ENCODE assay signal across 24 cellular contexts in genomic region chr21:27741736-27742135, GRCh38.
DNase-seq lines count a peak whose midpoint lies in the region; ATAC-seq, FAIRE-seq and TF ChIP-seq lines count a peak whose summit lies in the region.
"Had no signal": no experiment of that assay in that cellular context is flagged by ENCODE, and none has a peak within 500 bp of the region (broad histone marks: within the 10 kb centered on the region; RNA-seq: fewer than 3 reads in every experiment).

No MANE protein-coding gene starts in this region.

- H3K79me2 ChIP-seq in HepG2 (ENCODE audit: insufficient read depth, low read length): no peaks in the 10 kb centered on the region

- H3K4me3 ChIP-seq in liver (ENCODE audit: low read depth in 1 of 3, low read length in 3 of 3): no peak overlapping the region
- H3K4me3 ChIP-seq in HepG2 (replicated peaks in 1 of 3; ENCODE audit: insufficient read depth in 1 of 3, low read depth in 2 of 3, low read length in 3 of 3): no peak overlapping the region
- no peak overlapping the region for H3K4me3 ChIP-seq in upper lobe of left lung
- H3K4me3 ChIP-seq: A549, MG63 had no signal

- H3K4me1 ChIP-seq in liver (ENCODE audit: control insufficient read depth in 4 of 4, insufficient read depth in 4 of 4, low read length in 3 of 4): no peaks in the 10 kb centered on the region
- H3K4me1 ChIP-seq in HepG2 (ENCODE audit: insufficient read depth, low read length): no peaks in the 10 kb centered on the region
- H3K4me1 ChIP-seq in upper lobe of left lung: peaks cover 0 to 3% (median 0%) of the 10 kb centered on the region in 4 donors
- H3K4me1 ChIP-seq: A549, BE2C had no signal

- H3K4me2 ChIP-seq in HepG2 (ENCODE audit: low read depth, low read length): no peak overlapping the region
- H3K4me2 ChIP-seq: A549 had no signal

- no peak for FAIRE-seq in HepG2 (lab: Jason Lieb, UNC)
- FAIRE-seq: A549, GM12891, GM19239 had no signal

- DNase-seq in HepG2 (ENCODE audit: low spot score) (no peak), fibroblast of gingiva (ENCODE audit: low read depth) (peak; percentile 77), left lobe of liver (ENCODE audit: low spot score) (no peak), upper lobe of left lung (no peak)
- DNase-seq: BE2C; CD8-positive, alpha-beta memory T cell; DMS 273 treated with DMSO at 0.1 percent for 48 hours; DMS79 treated with DMSO at 0.1 percent for 48 hours; GF-D8; KBM-7; MG63; NCI-H1417; NCI-H1694; NCI-H2029 treated with DMSO at 0.1 percent for 48 hours; NCI-H446 treated with DMSO at 0.1 percent for 48 hours; NCI-H526; RPMI8226; SHP77 treated with DMSO at 0.1 percent for 48 hours had no signal

- H3K36me3 ChIP-seq in liver (ENCODE audit: control insufficient read depth in 4 of 4, insufficient read depth in 3 of 4, low read depth in 1 of 4, low read length in 3 of 4): no peaks in the 10 kb centered on the region
- H3K36me3 ChIP-seq in HepG2 (replicated peaks in 1 of 2; ENCODE audit: control insufficient read depth in 1 of 2, insufficient read depth in 2 of 2, low read length in 2 of 2): no peaks in the 10 kb centered on the region
- no peaks in the 10 kb centered on the region for H3K36me3 ChIP-seq in upper lobe of left lung
- H3K36me3 ChIP-seq: BE2C, MG63 had no signal

- H2AFZ ChIP-seq in HepG2 (ENCODE audit: low read length): no peak overlapping the region

- ATAC-seq in HepG2 (no peak), left lobe of liver (peak; percentile 74), HG03196 (IDR thresholded peaks at IDR 0.05; ENCODE audit: unreplicated experiment) (no peak), GM18858 (IDR thresholded peaks at IDR 0.05; ENCODE audit: unreplicated experiment) (no peak), upper lobe of left lung (ENCODE audit: low FRiP score in 2 of 2) (no peak)
- ATAC-seq: A549 had no signal

- no peak for TF ChIP-seq RAD21 in liver (IDR thresholded peaks at IDR 0.05)
- TF ChIP-seq RAD21 in HepG2 (CRISPR knock-in tag; IDR thresholded peaks at IDR 0.05): no peak

- H3K9me3 ChIP-seq in liver (ENCODE audit: control insufficient read depth in 4 of 4, low read length in 3 of 4) (no peaks in the 10 kb centered on the region), HepG2 (ENCODE audit: low read length) (peaks cover 85% of the 10 kb centered on the region), upper lobe of left lung (no peaks in the 10 kb centered on the region)
- H3K9me3 ChIP-seq: A549, BE2C had no signal

- in situ Hi-C loops in HepG2 (cut with HindIII; ENCODE audit: extremely low pct_ligation_motif_present, low pct_unique_long_range_greater_than_20kb): no loop called here

- H3K27me3 ChIP-seq in liver (ENCODE audit: control insufficient read depth in 4 of 4, insufficient read depth in 4 of 4, low read length in 3 of 4) (no peaks in the 10 kb centered on the region), HepG2 (ENCODE audit: control insufficient read depth in 1 of 2, insufficient read depth in 2 of 2, low read length in 2 of 2) (no peaks in the 10 kb centered on the region), upper lobe of left lung (no peaks in the 10 kb centered on the region)
- H3K27me3 ChIP-seq: BE2C, MG63 had no signal

- H3K27ac ChIP-seq in liver (ENCODE audit: low read depth in 1 of 2, low read length in 2 of 2): no peak overlapping the region
- H3K27ac ChIP-seq in HepG2 (ENCODE audit: extremely low read length, insufficient read depth, low read length): no peak overlapping the region
- H3K27ac ChIP-seq in upper lobe of left lung: no peak overlapping the region
- H3K27ac ChIP-seq: A549 had no signal

- TF ChIP-seq EP300 in HepG2 (IDR thresholded peaks at IDR 0.05; ENCODE audit: low read depth in 2 of 2, low read length in 2 of 2) (no peak), HepG2 (CRISPR knock-in tag; IDR thresholded peaks at IDR 0.05; ENCODE audit: borderline replicate concordance) (no peak), upper lobe of left lung (IDR thresholded peaks at IDR 0.05) (no peak)

- H4K20me1 ChIP-seq in HepG2 (ENCODE audit: insufficient read depth, low read length): no peaks in the 10 kb centered on the region

- no TSS peak for BruUV-seq in HepG2 (replicated peaks; lab: Mats Ljungman, UMichigan)

- CTCF ChIA-PET in HepG2 (lab: Yijun Ruan, JAX; ENCODE audit: low intra/inter-chr PET ratio, low total read pairs): no interaction called here

- TF ChIP-seq CTCF in liver (IDR thresholded peaks at IDR 0.05; ENCODE audit: low read depth, low read length, missing input control) (no peak), HepG2 (CRISPR knock-in tag; IDR thresholded peaks at IDR 0.05) (no peak), upper lobe of left lung (IDR thresholded peaks at IDR 0.05) (no peak)

- POLR2A ChIA-PET in HepG2 (lab: Yijun Ruan, JAX): no interaction called here

- H3K9ac ChIP-seq in liver (ENCODE audit: low read depth in 1 of 2, low read length in 2 of 2) (no peak overlapping the region), HepG2 (ENCODE audit: insufficient read depth, low read depth, low read length) (no peak overlapping the region)

- TF ChIP-seq POLR2A in HepG2 (IDR thresholded peaks at IDR 0.05; ENCODE audit: insufficient read depth in 1 of 2, low read depth in 2 of 2, low read length in 2 of 2) (no peak), upper lobe of left lung (IDR thresholded peaks at IDR 0.05) (no peak)

- WGBS in liver: 81% methylated on average over 2 of the region's 2 CpGs
- WGBS in HepG2 (ENCODE audit: low lambda C conversion rate): 0% methylated on average over 2 of the region's 2 CpGs
- 61 to 66% methylated on average over 2 of the region's 2 CpGs for WGBS in upper lobe of left lung, 2 donors

- intact Hi-C loops in HepG2 (cut with micrococcal nuclease; ENCODE audit: unreplicated experiment): no loop called here

TF ChIP-seq in liver, 16 proteins besides CTCF, POLR2A, EP300 and RAD21:
- no peak for TF ChIP-seq YY1 (IDR thresholded peaks at IDR 0.05)
- TF ChIP-seq ATF3 (IDR thresholded peaks at IDR 0.05): no peak
- TF ChIP-seq MAX (IDR thresholded peaks at IDR 0.05): peak; percentile 4
- TF ChIP-seq HNF4A (conservative IDR thresholded peaks at IDR 0.05): no peak

TF ChIP-seq in HepG2, 621 proteins besides CTCF, POLR2A, EP300 and RAD21 (continues in another document):
- TF ChIP-seq SMARCC2 (IDR thresholded peaks at IDR 0.05) (no peak), PBX2 (CRISPR knock-in tag; IDR thresholded peaks at IDR 0.05) (no peak), CSRNP2 (CRISPR knock-in tag; conservative IDR thresholded peaks at IDR 0.05; ENCODE audit: low read depth) (no peak), TARDBP (CRISPR knock-in tag; IDR thresholded peaks at IDR 0.05) (no peak), YEATS2 (CRISPR knock-in tag; IDR thresholded peaks at IDR 0.05; ENCODE audit: borderline replicate concordance) (no peak), ISL2 (CRISPR knock-in tag; IDR thresholded peaks at IDR 0.05) (no peak), ZNF230 (CRISPR knock-in tag; IDR thresholded peaks at IDR 0.05) (no peak), ZNF44 (CRISPR knock-in tag; IDR thresholded peaks at IDR 0.05) (no peak), ZSCAN12 (CRISPR knock-in tag; IDR thresholded peaks at IDR 0.05) (no peak), ATF2 (CRISPR knock-in tag; IDR thresholded peaks at IDR 0.05) (no peak), TCF7 (IDR thresholded peaks at IDR 0.05; ENCODE audit: low read depth) (no peak), ELK4 (CRISPR knock-in tag; IDR thresholded peaks at IDR 0.05; ENCODE audit: borderline replicate concordance) (no peak)
